ENCODE assay signal across 8 cellular contexts in genomic region chr13:113837554-113838355, GRCh38. TPM values are rescaled to one million over a fixed set of nuclear protein-coding genes. Genes with fewer than 3 reads are reported as not detected.
DNase-seq lines count a peak whose midpoint lies in the region; ATAC-seq lines count a peak whose summit lies in the region.

No MANE protein-coding gene starts in this region.

- in situ Hi-C loops in SK-MEL-5 (cut with HindIII; ENCODE audit: low pct_unique_long_range_greater_than_20kb, low sequenced_read_pairs): no loop called here

- no peaks in the 10 kb centered on the region for H3K36me3 Mint-ChIP-seq in activated naive CD8-positive, alpha-beta T cell treated with anti-CD3 and anti-CD28 coated beads, Interleukin-2, amount 10 ng/mL, durations not matched to agents 7 days and 5 days
- H3K36me3 Mint-ChIP-seq in activated naive CD8-positive, alpha-beta T cell treated with anti-CD3 and anti-CD28 coated beads for 36 hours: peaks cover 4% of the 10 kb centered on the region

- H3K4me3 Mint-ChIP-seq in activated naive CD8-positive, alpha-beta T cell treated with anti-CD3 and anti-CD28 coated beads, Interleukin-2, amount 10 ng/mL, durations not matched to agents 7 days and 5 days: no peak overlapping the region
- H3K4me3 Mint-ChIP-seq in activated naive CD8-positive, alpha-beta T cell treated with anti-CD3 and anti-CD28 coated beads for 36 hours: no peak overlapping the region

- POLR2A ChIA-PET in activated naive CD8-positive, alpha-beta T cell treated with anti-CD3 and anti-CD28 coated beads, Interleukin-2, amount 10 ng/mL, durations not matched to agents 7 days and 5 days (lab: Charles Lee): no interaction called here

- no peaks in the 10 kb centered on the region for H3K27me3 Mint-ChIP-seq in activated naive CD8-positive, alpha-beta T cell treated with anti-CD3 and anti-CD28 coated beads, Interleukin-2, amount 10 ng/mL, durations not matched to agents 7 days and 5 days
- H3K27me3 Mint-ChIP-seq in activated naive CD8-positive, alpha-beta T cell treated with anti-CD3 and anti-CD28 coated beads for 36 hours: peaks cover 9% of the 10 kb centered on the region

- peak overlapping the region; percentile 57 for H3K27ac Mint-ChIP-seq in activated naive CD8-positive, alpha-beta T cell treated with anti-CD3 and anti-CD28 coated beads, Interleukin-2, amount 10 ng/mL, durations not matched to agents 7 days and 5 days
- no peak overlapping the region for H3K27ac Mint-ChIP-seq in activated naive CD8-positive, alpha-beta T cell treated with anti-CD3 and anti-CD28 coated beads for 36 hours

- peaks cover 10% of the 10 kb centered on the region for H3K4me1 Mint-ChIP-seq in activated naive CD8-positive, alpha-beta T cell treated with anti-CD3 and anti-CD28 coated beads, Interleukin-2, amount 10 ng/mL, durations not matched to agents 7 days and 5 days
- H3K4me1 Mint-ChIP-seq in activated naive CD8-positive, alpha-beta T cell treated with anti-CD3 and anti-CD28 coated beads for 36 hours: peaks cover 10% of the 10 kb centered on the region

- ATAC-seq in activated naive CD8-positive, alpha-beta T cell treated with anti-CD3 and anti-CD28 coated beads, Interleukin-2, amount 10 ng/mL, durations not matched to agents 7 days and 5 days (ENCODE audit: low read depth): no peak
- ATAC-seq in HG03439 (IDR thresholded peaks at IDR 0.05; ENCODE audit: unreplicated experiment): no peak

- peaks cover 5% of the 10 kb centered on the region for H3K9me3 Mint-ChIP-seq in activated naive CD8-positive, alpha-beta T cell treated with anti-CD3 and anti-CD28 coated beads, Interleukin-2, amount 10 ng/mL, durations not matched to agents 7 days and 5 days
- peaks cover 10% of the 10 kb centered on the region for H3K9me3 Mint-ChIP-seq in activated naive CD8-positive, alpha-beta T cell treated with anti-CD3 and anti-CD28 coated beads for 36 hours

- no peak for DNase-seq in activated naive CD8-positive, alpha-beta T cell treated with anti-CD3 and anti-CD28 coated beads, Interleukin-2, amount 10 ng/mL, durations not matched to agents 7 days and 5 days
- no peak for DNase-seq in activated naive CD8-positive, alpha-beta T cell treated with anti-CD3 and anti-CD28 coated beads for 36 hours
- DNase-seq in SK-MEL-5 (ENCODE audit: low read depth, low spot score): peak; percentile 71
- peak; percentile 99 for DNase-seq in fibroblast of gingiva (ENCODE audit: low read depth)
- DNase-seq in myocyte (ENCODE audit: low read depth): peak; percentile 100
- DNase-seq in NCI-H524 (lab: John Stamatoyannopoulos, UW): no peak
- no peak for DNase-seq in SKM-1 treated with dmso at 0.1 percent for 144 hours (lab: John Stamatoyannopoulos, UW; ENCODE audit: unreplicated experiment)

RNA-seq across cellular contexts. Expression of gene GAS6, which starts 26.1 kb away (rescaled TPM):
- total RNA-seq in activated naive CD8-positive, alpha-beta T cell treated with anti-CD3 and anti-CD28 coated beads, Interleukin-2, amount 10 ng/mL, durations not matched to agents 7 days and 5 days: 1 to 10 TPM; 2.1 to 2.6 TPM
- total RNA-seq in activated naive CD8-positive, alpha-beta T cell treated with anti-CD3 and anti-CD28 coated beads for 36 hours: under 1 TPM; 0.16 to 0.27 TPM
- total RNA-seq in SK-MEL-5 (2014; rRNA removed; shearing (Covaris generic)): 5.8 and 6.3 TPM in 2 replicates
- polyA plus RNA-seq in SK-MEL-5 (2015; cell fraction: cytosol; rRNA removed): 16.1 and 17.8 TPM in 2 replicates
- 14.9 and 30.6 TPM in 2 replicates for polyA plus RNA-seq in SK-MEL-5 (2015; cell fraction: nucleus; rRNA removed)
- 169 and 172 TPM in 2 replicates for total RNA-seq in myocyte
- 847 TPM for polyA plus RNA-seq in myocyte (2012)

Comparison
In these comparisons a context has a peak if more than half of its experiments do, and no peak if none do; other contexts are left out.
1. DNase-seq: peak in SK-MEL-5 (single experiment), fibroblast of gingiva (single experiment) and myocyte (single experiment); none in activated naive CD8-positive, alpha-beta T cell treated with anti-CD3 and anti-CD28 coated beads, Interleukin-2, amount 10 ng/mL, durations not matched to agents 7 days and 5 days (single experiment), activated naive CD8-positive, alpha-beta T cell treated with anti-CD3 and anti-CD28 coated beads for 36 hours (single experiment), NCI-H524 (0 of 2) and SKM-1 treated with dmso at 0.1 percent for 144 hours (single experiment).
2. RNA of gene GAS6, which starts 26.1 kb away (total RNA-seq): 169 to 172 TPM in myocyte; 5.8 to 6.3 TPM in SK-MEL-5, 2.1 to 2.6 TPM in activated naive CD8-positive, alpha-beta T cell treated with anti-CD3 and anti-CD28 coated beads, Interleukin-2, amount 10 ng/mL, durations not matched to agents 7 days and 5 days and 0.16 to 0.27 TPM in activated naive CD8-positive, alpha-beta T cell treated with anti-CD3 and anti-CD28 coated beads for 36 hours; every median in the first group is over 10 times any median in the second.